In genomic region chr4:90184560-90184959, GRCh38 we compare ENCODE assay signal across 14 cellular contexts. TPM values are rescaled to one million over a fixed set of nuclear protein-coding genes. Genes with fewer than 3 reads are reported as not detected.
"Had no signal": no experiment of that assay in that cellular context is flagged by ENCODE, and none has a peak within 500 bp of the region (broad histone marks: within the 10 kb centered on the region; RNA-seq: fewer than 3 reads in every experiment).

No MANE protein-coding gene starts in this region.

- H3K27me3 ChIP-seq: sigmoid colon, upper lobe of left lung had no signal

- DNase-seq: activated CD4-positive, alpha-beta T cell treated with anti-CD3 and anti-CD28 coated beads for 1 hour; activated CD4-positive, alpha-beta T cell treated with anti-CD3 and anti-CD28 coated beads, Interleukin-2, amount 50 U/mL, for 48 hours; activated effector memory CD4-positive, alpha-beta T cell treated with anti-CD3 and anti-CD28 coated beads, Interleukin-2, amount 50 U/mL, for 16 hours; activated T-cell treated with anti-CD3 and anti-CD28 coated beads, Interleukin-2, amount 50 U/mL, for 4 hours; amygdala; effector memory CD8-positive, alpha-beta T cell; erythroblast; sigmoid colon; stimulated activated CD4-positive, alpha-beta T cell treated with anti-CD3 and anti-CD28 coated beads, Interleukin-12 subunit alpha, Interleukin-12 subunit beta, amount 100 ng/mL, for 4 hours; stimulated activated naive CD4-positive, alpha-beta T cell; upper lobe of left lung had no signal

- FAIRE-seq: islet of Langerhans had no signal

- H3K4me3 ChIP-seq: sigmoid colon, upper lobe of left lung had no signal

- H3K27ac ChIP-seq: sigmoid colon, upper lobe of left lung had no signal

- H3K36me3 ChIP-seq: sigmoid colon, upper lobe of left lung had no signal

- H3K4me1 ChIP-seq: sigmoid colon, upper lobe of left lung had no signal

- H3K9me3 ChIP-seq: sigmoid colon, upper lobe of left lung had no signal

- ATAC-seq: activated T-cell treated with anti-CD3 and anti-CD28 coated beads, Interleukin-2, amount 50 U/mL, for 4 hours; effector memory CD8-positive, alpha-beta T cell had no signal

RNA-seq across cellular contexts. Expression of gene CCSER1, which starts 57.4 kb away (rescaled TPM):
- total RNA-seq: myocyte, osteocyte had no signal
